In genomic region chr5:94175912-94176311, GRCh38 we compare ENCODE assay signal across 23 cellular contexts.
DNase-seq lines count a peak whose midpoint lies in the region; ATAC-seq, FAIRE-seq and TF ChIP-seq lines count a peak whose summit lies in the region.
"Had no signal": no experiment of that assay in that cellular context is flagged by ENCODE, and none has a peak within 500 bp of the region (broad histone marks: within the 10 kb centered on the region; RNA-seq: fewer than 3 reads in every experiment).

No MANE protein-coding gene starts in this region.

- TF ChIP-seq CTCF in H9 (conservative IDR thresholded peaks at IDR 0.05) = no peak
- no peak for TF ChIP-seq CTCF in H1 (IDR thresholded peaks at IDR 0.05; ENCODE audit: control extremely low read depth in 1 of 3, insufficient read depth in 1 of 3, low read depth in 1 of 3, low read length in 3 of 3)

- no peak for TF ChIP-seq RAD21 in H1 (IDR thresholded peaks at IDR 0.05 in 1 of 2, conservative IDR thresholded peaks at IDR 0.05 in 1 of 2; ENCODE audit: low read depth in 2 of 2, low read length in 2 of 2)

- POLR2A ChIA-PET in H1 (lab: Charles Lee; ENCODE audit: partially characterized antibody) = no interaction called here

- DNase-seq in H9 = no peak
- no peak for DNase-seq in H1 (ENCODE audit: low read depth in 1 of 2, low spot score in 2 of 2)
- peak; percentile 41 for DNase-seq in mesendoderm
- DNase-seq in CD1c-positive myeloid dendritic cell (ENCODE audit: extremely low spot score) = no peak
- DNase-seq in Right ventricle myocardium superior = no peak
- DNase-seq in T-helper 9 cell = no peak
- DNase-seq: 8988T; ACHN; BE2C; C1 segment of cervical spinal cord; Caco-2; Calu3; CD4-positive, alpha-beta T cell; CD8-positive, alpha-beta T cell; DMS79 treated with DMSO at 0.1 percent for 48 hours; GF-D8 had no signal

- WGBS in H9 (ENCODE audit: extremely low coverage, insufficient read length, low lambda C conversion rate) = no CpG with 5 or more reads among the region's 1 CpG
- WGBS in H1 (ENCODE audit: extremely low coverage in 1 of 2, insufficient coverage in 1 of 2, insufficient read length in 1 of 2, insufficient replicate concordance in 2 of 2, low coverage in 1 of 2, low lambda C conversion rate in 2 of 2, missing lambda C conversion rate in 1 of 2), 2 experiments = 96% methylated on average over 1 of the region's 1 CpG; no CpG with 5 or more reads in 1 of the 2 experiments
- WGBS in mesendoderm (ENCODE audit: extremely low coverage, insufficient coverage, low lambda C conversion rate) = no CpG with 5 or more reads among the region's 1 CpG

- ATAC-seq in HG02571 (IDR thresholded peaks at IDR 0.05; ENCODE audit: unreplicated experiment) (no peak), Right ventricle myocardium superior (ENCODE audit: poor library complexity) (no peak)
- ATAC-seq: CD8-positive, alpha-beta T cell had no signal

- H3T11ph ChIP-seq in H9 (ENCODE audit: low read length) = no peak overlapping the region

- H3K4me2 ChIP-seq in H9 (ENCODE audit: insufficient read depth, insufficient read length, low read length) (no peak overlapping the region), H1 (ENCODE audit: insufficient read depth in 1 of 2, low read depth in 2 of 2, low read length in 2 of 2) (no peak overlapping the region; a peak in 1 of 4 replicates), mesendoderm (ENCODE audit: low read length) (no peak overlapping the region)
- H3K4me2 ChIP-seq: BLaER1 had no signal

- peaks cover 18 to 23% of the 10 kb centered on the region in 2 experiments for H3K4me1 Mint-ChIP-seq in H9
- H3K4me1 Mint-ChIP-seq: CD14-positive monocyte had no signal

- H3K27ac Mint-ChIP-seq in H9 = peak overlapping the region in 2 of 3 experiments; percentile 49 to 50; a peak in 4 of 7 replicates
- H3K27ac Mint-ChIP-seq: CD14-positive monocyte; CD4-positive, alpha-beta T cell; CD8-positive, alpha-beta T cell had no signal

- no peak overlapping the region for H3K4ac ChIP-seq in H9 (ENCODE audit: low read depth, low read length)
- no peak overlapping the region for H3K4ac ChIP-seq in H1 (replicated peaks; ENCODE audit: insufficient read length, low read depth, low read length)
- peak overlapping the region; percentile 52 for H3K4ac ChIP-seq in mesendoderm (ENCODE audit: low read depth, low read length)

- no peak overlapping the region for H2BK20ac ChIP-seq in H9 (ENCODE audit: low read depth, low read length, poor library complexity, severe bottlenecking)
- H2BK20ac ChIP-seq in H1 (ENCODE audit: low read length) = no peak overlapping the region

- no peaks in the 10 kb centered on the region for H3K23me2 ChIP-seq in H9 (ENCODE audit: insufficient read length, low read depth, low read length, poor library complexity, severe bottlenecking)
- H3K23me2 ChIP-seq in H1 (ENCODE audit: low read depth, low read length) = no peaks in the 10 kb centered on the region

- no peak for TF ChIP-seq POLR2A in H1 (IDR thresholded peaks at IDR 0.05; ENCODE audit: control extremely low read depth in 1 of 2, low read depth in 2 of 2, low read length in 2 of 2)

- H3K14ac ChIP-seq in H9 (ENCODE audit: insufficient read depth, low read length) = no peak overlapping the region
- no peak overlapping the region for H3K14ac ChIP-seq in H1 (ENCODE audit: insufficient read length)

- H3K4me1 ChIP-seq in H9 (ENCODE audit: insufficient read depth, low read length) (no peaks in the 10 kb centered on the region), H1 (replicated peaks in 1 of 4; ENCODE audit: control insufficient read depth in 3 of 4, insufficient read depth in 4 of 4, low read length in 3 of 4) (peaks cover 0 to 6% (median 2%) of the 10 kb centered on the region in 4 experiments; a peak in 2 of 7 replicates), mesendoderm (ENCODE audit: control insufficient read depth, low read depth, low read length) (no peaks in the 10 kb centered on the region)
- H3K4me1 ChIP-seq: BE2C, BLaER1 had no signal

- no peak overlapping the region for H4K5ac ChIP-seq in H9 (ENCODE audit: insufficient read length, low read depth, low read length)
- H4K5ac ChIP-seq in H1 (ENCODE audit: insufficient read length, low read depth, low read length) = peak overlapping the region; percentile 73
- no peak overlapping the region for H4K5ac ChIP-seq in mesendoderm (ENCODE audit: low read length)

- no peak overlapping the region for H3K18ac ChIP-seq in H9 (ENCODE audit: insufficient read length, low read depth, low read length)
- H3K18ac ChIP-seq in H1 (ENCODE audit: extremely low read depth, low read length) = no peak overlapping the region
- peak overlapping the region; percentile 92 for H3K18ac ChIP-seq in mesendoderm (ENCODE audit: low read length)

- no peaks in the 10 kb centered on the region for H3K79me1 ChIP-seq in H9 (ENCODE audit: insufficient read depth, low read depth, low read length, poor library complexity, severe bottlenecking)
- H3K79me1 ChIP-seq in H1 (ENCODE audit: low read depth, low read length) = no peaks in the 10 kb centered on the region
- H3K79me1 ChIP-seq in mesendoderm (ENCODE audit: low read length) = no peaks in the 10 kb centered on the region

- CTCF ChIA-PET in H1 (lab: Charles Lee; ENCODE audit: partially characterized antibody) = no interaction called here

- H3K4me3 ChIP-seq in H1 (ENCODE audit: extremely low read depth in 1 of 4, insufficient read depth in 2 of 4, low read depth in 3 of 4, low read length in 4 of 4) = no peak overlapping the region
- H3K4me3 ChIP-seq in mesendoderm (ENCODE audit: low read length) = no peak overlapping the region
- H3K4me3 ChIP-seq: BLaER1 had no signal

- H2BK12ac ChIP-seq in H9 (ENCODE audit: insufficient read length, low read depth, low read length) (no peak overlapping the region), H1 (ENCODE audit: low read depth, low read length) (no peak overlapping the region)

- no peak for FAIRE-seq in H1 (lab: Jason Lieb, UNC)
- FAIRE-seq: A204.1, D721Med, GM12891, GM19239 had no signal

- H3K27me3 ChIP-seq in H9 (ENCODE audit: insufficient read depth, low read length) (no peaks in the 10 kb centered on the region), H1 (replicated peaks in 1 of 4; ENCODE audit: control insufficient read depth in 3 of 4, extremely low read depth in 1 of 4, insufficient read depth in 3 of 4, low read length in 3 of 4) (no peaks in the 10 kb centered on the region), mesendoderm (ENCODE audit: insufficient read depth, low read length, poor library complexity) (no peaks in the 10 kb centered on the region)
- H3K27me3 ChIP-seq: BE2C, BLaER1 had no signal

- H2BK5ac ChIP-seq in H9 (ENCODE audit: insufficient read length, low read length) (no peak overlapping the region), H1 (ENCODE audit: low read depth, low read length) (no peak overlapping the region), mesendoderm (ENCODE audit: low read length) (no peak overlapping the region)

- no peak overlapping the region for H3K4me3 Mint-ChIP-seq in H9
- H3K4me3 Mint-ChIP-seq: CD14-positive monocyte; CD4-positive, alpha-beta T cell; CD8-positive, alpha-beta T cell had no signal

- H3K79me2 ChIP-seq in H9 (ENCODE audit: insufficient read depth, low read length) = 0 out of 2 replicates have a peak, but pooled peaks cover 1% of the 10 kb centered on the region
- peaks cover 0 to 23% of the 10 kb centered on the region in 2 experiments; a peak in 2 of 4 replicates for H3K79me2 ChIP-seq in H1 (ENCODE audit: control insufficient read depth in 1 of 2, insufficient read depth in 2 of 2, low read length in 2 of 2)
- no peaks in the 10 kb centered on the region for H3K79me2 ChIP-seq in mesendoderm (ENCODE audit: control insufficient read depth, insufficient read depth, low read length)

- intact Hi-C loops in Right ventricle myocardium superior (cut with DNase I) = no loop called here

- no peak overlapping the region for H4K8ac ChIP-seq in H9 (replicated peaks; ENCODE audit: insufficient read length, low read depth, low read length)
- H4K8ac ChIP-seq in H1 (ENCODE audit: extremely low read depth, insufficient read depth, low read length) = no peak overlapping the region
- H4K8ac ChIP-seq in mesendoderm (ENCODE audit: low read depth, low read length) = no peak overlapping the region

- H2AFZ ChIP-seq in H9 (ENCODE audit: low read length) (no peak overlapping the region), H1 (ENCODE audit: low read length) (no peak overlapping the region)

- H3K9me3 ChIP-seq in H9 (ENCODE audit: control insufficient read depth, low read depth, low read length) (no peaks in the 10 kb centered on the region), H1 (ENCODE audit: insufficient read depth in 2 of 2, low read depth in 1 of 2, low read length in 1 of 2) (no peaks in the 10 kb centered on the region)
- H3K9me3 ChIP-seq: BE2C, Caco-2 had no signal

- H3K27ac ChIP-seq in H9 (ENCODE audit: insufficient read length, low read depth, low read length) (no peak overlapping the region), H1 (ENCODE audit: low read depth, low read length) (no peak overlapping the region), mesendoderm (ENCODE audit: low read depth, low read length) (peak overlapping the region; percentile 22)
- H3K27ac ChIP-seq: BLaER1 had no signal

- H4K91ac ChIP-seq in H9 (ENCODE audit: insufficient read length, low read depth, low read length) (no peak overlapping the region), H1 (replicated peaks; ENCODE audit: insufficient read length, low read length) (no peak overlapping the region)

- H3K36me3 Mint-ChIP-seq in H9 (ENCODE audit: insufficient read depth in 1 of 3, low read depth in 3 of 3) = peaks cover 8 to 10% (median 9%) of the 10 kb centered on the region in 3 experiments
- H3K36me3 Mint-ChIP-seq: CD14-positive monocyte; CD8-positive, alpha-beta T cell had no signal

- no peaks in the 10 kb centered on the region for H4K20me1 ChIP-seq in H9 (ENCODE audit: control insufficient read depth, insufficient read depth, insufficient read length)
- H4K20me1 ChIP-seq in H1 (replicated peaks in 1 of 2; ENCODE audit: control insufficient read depth in 1 of 2, insufficient read depth in 2 of 2, low read length in 2 of 2) = no peaks in the 10 kb centered on the region
- H4K20me1 ChIP-seq: BLaER1 had no signal

- H2AK5ac ChIP-seq in H9 (ENCODE audit: insufficient read length, low read length) = no peak overlapping the region
- H2AK5ac ChIP-seq in H1 (ENCODE audit: low read depth, low read length) = no peak overlapping the region
- H2AK5ac ChIP-seq in mesendoderm (ENCODE audit: low read length) = no peak overlapping the region

- H3K56ac ChIP-seq in H9 (ENCODE audit: insufficient read length, low read depth, low read length) = no peak overlapping the region
- no peak overlapping the region for H3K56ac ChIP-seq in H1 (replicated peaks; ENCODE audit: insufficient read length, low read depth, low read length)
- H3K56ac ChIP-seq in mesendoderm (ENCODE audit: low read length) = no peak overlapping the region

- TF ChIP-seq EP300 in H1 (IDR thresholded peaks at IDR 0.05; ENCODE audit: borderline replicate concordance in 1 of 2, low read depth in 2 of 2, low read length in 2 of 2) = no peak

- H3K36me3 ChIP-seq in H1 (ENCODE audit: control insufficient read depth in 2 of 4, insufficient read depth in 4 of 4, low read length in 3 of 4) = peaks cover 0 to 5% (median 2%) of the 10 kb centered on the region in 4 experiments; a peak in 3 of 8 replicates
- H3K36me3 ChIP-seq in mesendoderm (ENCODE audit: control insufficient read depth, insufficient read depth, low read length) = no peaks in the 10 kb centered on the region
- H3K36me3 ChIP-seq: BE2C, BLaER1 had no signal

- no peak overlapping the region for H2BK120ac ChIP-seq in H9 (ENCODE audit: low read depth, low read length, poor library complexity, severe bottlenecking)
- no peak overlapping the region for H2BK120ac ChIP-seq in H1 (replicated peaks; ENCODE audit: low read depth, low read length)
- no peak overlapping the region for H2BK120ac ChIP-seq in mesendoderm (ENCODE audit: low read depth, low read length)

- no peak overlapping the region for H2BK15ac ChIP-seq in H9 (ENCODE audit: low read depth, low read length)
- H2BK15ac ChIP-seq in H1 (ENCODE audit: low read length) = no peak overlapping the region
- no peak overlapping the region for H2BK15ac ChIP-seq in mesendoderm (replicated peaks; ENCODE audit: low read depth)

- no peak overlapping the region for H3K23ac ChIP-seq in H9 (ENCODE audit: insufficient read length, low read depth, low read length)
- no peak overlapping the region for H3K23ac ChIP-seq in H1 (ENCODE audit: insufficient read length)
- no peak overlapping the region for H3K23ac ChIP-seq in mesendoderm (ENCODE audit: low read length)

- H3K27me3 Mint-ChIP-seq in H9 (ENCODE audit: low read depth) = no peaks in the 10 kb centered on the region
- H3K27me3 Mint-ChIP-seq: CD4-positive, alpha-beta T cell had no signal

- H3K9ac ChIP-seq in H9 (ENCODE audit: extremely low read depth, insufficient read length, low read length) (no peak overlapping the region), H1 (replicated peaks in 1 of 4; ENCODE audit: extremely low read depth in 1 of 4, low read depth in 3 of 4, low read length in 3 of 4) (no peak overlapping the region), mesendoderm (ENCODE audit: low read length) (no peak overlapping the region)
- H3K9ac ChIP-seq: BLaER1 had no signal

- H3K9me3 Mint-ChIP-seq in H9 = peaks cover 0 to 4% of the 10 kb centered on the region in 2 experiments; a peak in 2 of 5 replicates
- H3K9me3 Mint-ChIP-seq: CD4-positive, alpha-beta T cell had no signal
